7 cellular contexts compared by ENCODE assay signal in genomic region chr5:98771389-98772109, GRCh38. TPM values are rescaled to one million over a fixed set of nuclear protein-coding genes. Genes with fewer than 3 reads are reported as not detected.
DNase-seq lines count a peak whose midpoint lies in the region; ATAC-seq and TF ChIP-seq lines count a peak whose summit lies in the region.

No MANE protein-coding gene starts in this region.

- H3K9me3 ChIP-seq in NT2/D1 (ENCODE audit: insufficient read depth, low read length), result no peaks in the 10 kb centered on the region
- H3K9me3 ChIP-seq in upper lobe of right lung, result no peaks in the 10 kb centered on the region

- H3K4me1 ChIP-seq in NT2/D1 (ENCODE audit: insufficient read depth, insufficient read length) (peaks cover 6% of the 10 kb centered on the region), upper lobe of right lung (peaks cover 26% of the 10 kb centered on the region)

- peak overlapping the region; percentile 70 to 93 (median 81) for H3K27ac Mint-ChIP-seq in nephron

- peak; percentile 67 for DNase-seq in HuH-7.5 (ENCODE audit: low spot score)
- peak; percentile 57 for DNase-seq in NT2/D1 (ENCODE audit: low read depth, low spot score)
- DNase-seq in activated effector memory CD4-positive, alpha-beta T cell treated with Interleukin-2 at 50 U/mL for 16 hours, result peak; percentile 16
- peak; percentile 94 for DNase-seq in fibroblast of pulmonary artery (ENCODE audit: low read depth)
- DNase-seq in upper lobe of right lung, result no peak

- H3K27me3 Mint-ChIP-seq in nephron (ENCODE audit: low read depth), result peaks cover 11% of the 10 kb centered on the region

- intact Hi-C loops in upper lobe of right lung (cut with DNase I), result no loop called here

- H3K27me3 ChIP-seq in NT2/D1 (ENCODE audit: insufficient read depth, insufficient read length) (peaks cover 19% of the 10 kb centered on the region), upper lobe of right lung (no peaks in the 10 kb centered on the region)

- H3K9ac ChIP-seq in NT2/D1 (ENCODE audit: insufficient read length, low read depth), result no peak overlapping the region

- peaks cover 50% of the 10 kb centered on the region for H3K4me1 Mint-ChIP-seq in nephron

- no peaks in the 10 kb centered on the region for H3K9me3 Mint-ChIP-seq in nephron

- peak; percentile 97 for TF ChIP-seq CTCF in fibroblast of pulmonary artery (IDR thresholded peaks at IDR 0.05; ENCODE audit: low read length, missing control alignments)
- TF ChIP-seq CTCF in nephron (IDR thresholded peaks at IDR 0.05; ENCODE audit: unreplicated experiment in 3 of 3), result peak; percentile 89 to 97 (median 92)
- peak; percentile 88 for TF ChIP-seq CTCF in upper lobe of right lung (IDR thresholded peaks at IDR 0.05)

- H3K36me3 ChIP-seq in NT2/D1 (ENCODE audit: insufficient read depth, insufficient read length, low read length), result peaks cover 4% of the 10 kb centered on the region
- no peaks in the 10 kb centered on the region for H3K36me3 ChIP-seq in upper lobe of right lung

- peak overlapping the region; percentile 52 for H3K27ac ChIP-seq in upper lobe of right lung

- H3K4me3 Mint-ChIP-seq in nephron, result peak overlapping the region; percentile 96 to 99 (median 98)

- peak overlapping the region; percentile 60 for H3K4me3 ChIP-seq in GM08714 (ENCODE audit: low read length)
- H3K4me3 ChIP-seq in NT2/D1 (ENCODE audit: insufficient read length, low read depth), result peak overlapping the region; percentile 54
- H3K4me3 ChIP-seq in fibroblast of pulmonary artery (replicated peaks; ENCODE audit: low read depth, low read length), result peak overlapping the region; percentile 80
- H3K4me3 ChIP-seq in upper lobe of right lung, result peak overlapping the region; percentile 70

- H3K36me3 Mint-ChIP-seq in nephron (ENCODE audit: low read depth), result no peaks in the 10 kb centered on the region

- ATAC-seq in upper lobe of right lung, result peak; percentile 10

RNA-seq across cellular contexts. Expression of gene RGMB, which starts 1.9 kb away (rescaled TPM):
- total RNA-seq in upper lobe of right lung, result 16.8 TPM
